Comparison of ENCODE assay signal across 9 cellular contexts in the genomic region with DNA sequence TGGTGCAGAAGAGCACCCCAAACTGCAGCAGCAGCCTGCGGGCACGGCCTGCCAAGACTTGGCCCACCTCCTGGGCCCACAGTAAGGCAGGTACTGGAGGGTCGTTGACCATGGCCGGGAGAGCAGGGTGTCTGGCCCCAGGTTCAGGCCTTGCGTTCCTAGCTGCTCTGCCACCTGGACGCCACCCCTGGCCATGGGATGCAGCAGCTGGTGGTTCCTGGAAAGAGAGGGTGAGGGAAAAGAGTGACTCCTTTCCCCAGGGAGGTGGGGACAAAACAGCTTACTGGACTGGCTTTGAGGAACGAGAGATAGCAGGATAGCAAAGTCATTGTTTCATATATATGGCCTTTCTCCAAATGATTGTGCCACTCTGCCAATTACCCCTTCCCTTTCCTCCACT. TPM values are rescaled to one million over a fixed set of nuclear protein-coding genes. Genes with fewer than 3 reads are reported as not detected.
DNase-seq lines count a peak whose midpoint lies in the region; ATAC-seq and TF ChIP-seq lines count a peak whose summit lies in the region.
"Had no signal": no experiment of that assay in that cellular context is flagged by ENCODE, and none has a peak within 500 bp of the region (broad histone marks: within the 10 kb centered on the region; RNA-seq: fewer than 3 reads in every experiment).

No MANE protein-coding gene starts in this region.

- peak overlapping the region; percentile 91 for H3K4me3 Mint-ChIP-seq in glutamatergic neuron (ENCODE audit: unreplicated experiment)

- TF ChIP-seq CTCF in cardiac muscle cell (IDR thresholded peaks at IDR 0.05; ENCODE audit: low read depth, low read length) (no peak), WERI-Rb-1 (IDR thresholded peaks at IDR 0.05; ENCODE audit: low read depth, low read length) (no peak), glutamatergic neuron (IDR thresholded peaks at IDR 0.05; ENCODE audit: partially characterized antibody, unreplicated experiment) (no peak)

- H3K9me3 ChIP-seq in cardiac muscle cell (ENCODE audit: low read depth) (no peaks in the 10 kb centered on the region), WERI-Rb-1 (ENCODE audit: severe bottlenecking) (no peaks in the 10 kb centered on the region)

- H3K36me3 Mint-ChIP-seq in glutamatergic neuron (ENCODE audit: unreplicated experiment) = no peaks in the 10 kb centered on the region

- peaks cover 14% of the 10 kb centered on the region for H3K27me3 Mint-ChIP-seq in glutamatergic neuron (ENCODE audit: unreplicated experiment)

- intact Hi-C loops in Right ventricle myocardium inferior (cut with DNase I) = loop anchor here (5.0 to 10.0 kb wide), 2 partner anchors 38 to 111 kb away; partner anchors contain the start of genes C11orf98, CSKMT and TUT1

- H3K4me3 ChIP-seq in cardiac muscle cell = peak overlapping the region; percentile 41
- H3K4me3 ChIP-seq in WERI-Rb-1 (ENCODE audit: low read depth, low read length) = peak overlapping the region; percentile 60
- peak overlapping the region; percentile 62 to 85 (median 66) for H3K4me3 ChIP-seq in skin epidermis

- peak overlapping the region; percentile 83 for H3K27ac ChIP-seq in cardiac muscle cell
- peak overlapping the region; percentile 81 for H3K27ac ChIP-seq in WERI-Rb-1
- peak overlapping the region in 20 of 21 experiments; percentile 45 to 91 (median 78) for H3K27ac ChIP-seq in skin epidermis

- H3K27me3 ChIP-seq in cardiac muscle cell = no peaks in the 10 kb centered on the region
- no peaks in the 10 kb centered on the region for H3K27me3 ChIP-seq in WERI-Rb-1 (ENCODE audit: insufficient read depth, low read depth, severe bottlenecking)

- H3K4me1 Mint-ChIP-seq in glutamatergic neuron (ENCODE audit: low read depth, unreplicated experiment) = peaks cover 8% of the 10 kb centered on the region

- ATAC-seq in Right ventricle myocardium inferior (no peak), HG03025 (IDR thresholded peaks at IDR 0.05; ENCODE audit: low FRiP score, unreplicated experiment) (no peak)

- DNase-seq in cardiac muscle cell (ENCODE audit: low read depth in 1 of 2, low spot score in 1 of 2) (no peak), Right ventricle myocardium inferior (ENCODE audit: missing footprints) (no peak), WERI-Rb-1 (peak; percentile 54), glutamatergic neuron (no peak), T-helper 9 cell (no peak), activated gamma-delta T cell treated with Interleukin-2 at 50 U/mL for 16 hours (no peak)

- peak overlapping the region; percentile 86 for H3K27ac Mint-ChIP-seq in glutamatergic neuron (ENCODE audit: unreplicated experiment)

- peaks cover 25% of the 10 kb centered on the region for H3K4me1 ChIP-seq in cardiac muscle cell (ENCODE audit: low read depth)

- H3K36me3 ChIP-seq in cardiac muscle cell = peaks cover 11% of the 10 kb centered on the region
- peaks cover 50% of the 10 kb centered on the region for H3K36me3 ChIP-seq in WERI-Rb-1

- peaks cover 25% of the 10 kb centered on the region for H3K9me3 Mint-ChIP-seq in glutamatergic neuron (ENCODE audit: unreplicated experiment)

RNA-seq across cellular contexts. Expression of gene BSCL2, which starts 1.8 kb away (rescaled TPM):
- total RNA-seq in cardiac muscle cell = 70.3 and 73.8 TPM in 2 replicates
- polyA plus RNA-seq in cardiac muscle cell = 73.7 and 79.2 TPM in 2 replicates
- total RNA-seq in Right ventricle myocardium inferior = 23.0 TPM
- total RNA-seq in glutamatergic neuron (ENCODE audit: unreplicated experiment) = 550 TPM

RNA-seq across cellular contexts. Expression of gene GNG3, which starts 2.1 kb away (rescaled TPM):
- total RNA-seq in cardiac muscle cell (0.67 TPM in 1 of 2 replicates, not detected in the other), Right ventricle myocardium inferior (not detected), glutamatergic neuron (ENCODE audit: unreplicated experiment) (266 TPM)
- polyA plus RNA-seq in cardiac muscle cell = 2.6 and 3.0 TPM in 2 replicates
- total RNA-seq: myocyte had no signal

RNA-seq across cellular contexts. Expression of gene LRRN4CL, which starts 16.1 kb away (rescaled TPM):
- 0.81 and 1.9 TPM in 2 replicates for total RNA-seq in cardiac muscle cell
- 0.24 TPM in 1 of 2 replicates, not detected in the other for polyA plus RNA-seq in cardiac muscle cell
- total RNA-seq in Right ventricle myocardium inferior = 4.5 TPM
- total RNA-seq in glutamatergic neuron (ENCODE audit: unreplicated experiment) = 1.8 TPM

RNA-seq across cellular contexts. Expression of gene HNRNPUL2, which starts 21.9 kb away (rescaled TPM):
- total RNA-seq in cardiac muscle cell = 13.7 and 20.0 TPM in 2 replicates
- 2.9 and 3.2 TPM in 2 replicates for polyA plus RNA-seq in cardiac muscle cell
- 33.8 TPM for total RNA-seq in Right ventricle myocardium inferior
- total RNA-seq in glutamatergic neuron (ENCODE audit: unreplicated experiment) = 58.6 TPM

RNA-seq across cellular contexts. Expression of gene TTC9C, which starts 22.9 kb away (rescaled TPM):
- 36.3 and 37.3 TPM in 2 replicates for total RNA-seq in cardiac muscle cell
- 39.0 and 45.1 TPM in 2 replicates for polyA plus RNA-seq in cardiac muscle cell
- total RNA-seq in Right ventricle myocardium inferior = 14.1 TPM
- 34.1 TPM for total RNA-seq in glutamatergic neuron (ENCODE audit: unreplicated experiment)

Comparison
In these comparisons a context has a peak if more than half of its experiments do, and no peak if none do; other contexts are left out.
1. RNA of gene GNG3, which starts 2.1 kb away (total RNA-seq): 266 TPM in glutamatergic neuron (single experiment); not detected in Right ventricle myocardium inferior (single experiment) and 0.67 TPM in cardiac muscle cell; every median in the first group is over 100 times any median in the second.
2. Peak in every context shown above with its lines, with median percentiles within 50 percentile points of each other: H3K27ac ChIP-seq and H3K4me3 ChIP-seq.